Comparison of ENCODE assay signal across 32 cellular contexts in the genomic region with DNA sequence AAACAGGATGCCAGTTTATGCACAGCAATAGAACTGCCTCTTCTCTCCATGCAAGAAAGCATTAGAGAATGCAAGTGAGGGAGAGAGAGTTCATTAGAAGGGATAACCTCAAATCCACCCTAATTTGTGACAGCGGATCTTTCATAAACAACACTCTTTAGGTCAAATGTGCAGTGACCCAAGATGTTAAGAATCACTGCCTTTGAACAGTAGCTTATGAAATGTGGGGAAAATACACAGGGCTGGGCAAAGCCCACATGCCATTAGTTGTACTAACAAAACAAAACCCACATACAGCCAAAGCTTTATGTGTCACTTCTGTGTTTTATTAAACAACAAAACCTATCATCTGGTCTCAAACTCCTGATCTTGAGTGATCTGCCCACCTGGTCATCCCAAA. TPM values are rescaled to one million over a fixed set of nuclear protein-coding genes. Genes with fewer than 3 reads are reported as not detected.
"Had no signal": no experiment of that assay in that cellular context is flagged by ENCODE, and none has a peak within 500 bp of the region (broad histone marks: within the 10 kb centered on the region; RNA-seq: fewer than 3 reads in every experiment).

No MANE protein-coding gene starts in this region.

- H3K4me1 ChIP-seq: ascending aorta, breast epithelium, foreskin keratinocyte, gastrocnemius medialis had no signal

- H3K4me3 ChIP-seq: ascending aorta, breast epithelium, cardiac muscle cell, coronary artery, dorsolateral prefrontal cortex, esophagus muscularis mucosa, gastrocnemius medialis had no signal

- DNase-seq: activated CD4-positive, alpha-beta memory T cell treated with anti-CD3 and anti-CD28 coated beads, Interleukin-2, amount 10 ng/mL, durations not matched to agents 7 days and 5 days; activated CD4-positive, alpha-beta T cell treated with anti-CD3 and anti-CD28 coated beads for 1 hour; activated CD4-positive, alpha-beta T cell treated with anti-CD3 and anti-CD28 coated beads for 4 hours; activated CD4-positive, alpha-beta T cell treated with anti-CD3 and anti-CD28 coated beads, Interleukin-2, amount 10 ng/mL, durations not matched to agents 7 days and 5 days; activated CD4-positive, alpha-beta T cell treated with anti-CD3 and anti-CD28 coated beads, Interleukin-2, amount 50 U/mL, for 4 hours; activated CD8-positive, alpha-beta memory T cell treated with anti-CD3 and anti-CD28 coated beads, Interleukin-2, amount 50 U/mL, for 48 hours; activated gamma-delta T cell; activated naive CD4-positive, alpha-beta T cell; activated naive CD4-positive, alpha-beta T cell treated with anti-CD3 and anti-CD28 coated beads, Interleukin-2, amount 10 ng/mL, durations not matched to agents 7 days and 5 days; activated naive CD8-positive, alpha-beta T cell treated with anti-CD3 and anti-CD28 coated beads, Interleukin-2, amount 10 ng/mL, durations not matched to agents 7 days and 5 days; activated T-cell treated with anti-CD3 and anti-CD28 coated beads for 4 hours; activated T-cell treated with anti-CD3 and anti-CD28 coated beads, Interleukin-2, amount 50 U/mL, for 24 hours; activated T-cell treated with anti-CD3 and anti-CD28 coated beads, Interleukin-2, amount 50 U/mL, for 72 hours; central memory CD4-positive, alpha-beta T cell; dorsolateral prefrontal cortex; effector memory CD4-positive, alpha-beta T cell; endodermal cell; erythroblast; foreskin keratinocyte; gastrocnemius medialis; glutamatergic neuron; T-helper 1 cell; T-helper 17 cell had no signal

- H3K27me3 ChIP-seq: ascending aorta, breast epithelium, esophagus muscularis mucosa, gastrocnemius medialis had no signal

- H3K27ac ChIP-seq: ascending aorta, breast epithelium, cardiac muscle cell, coronary artery, dorsolateral prefrontal cortex, esophagus muscularis mucosa, foreskin keratinocyte, gastrocnemius medialis, VCaP had no signal

- H3K9me3 ChIP-seq: ascending aorta, breast epithelium, esophagus muscularis mucosa, gastrocnemius medialis had no signal

- ATAC-seq: activated naive CD4-positive, alpha-beta T cell treated with anti-CD3 and anti-CD28 coated beads, Interleukin-2, amount 50 U/mL, for 72 hours; activated T-cell treated with anti-CD3 and anti-CD28 coated beads, Interleukin-2, amount 50 U/mL, for 72 hours; foreskin keratinocyte; gastrocnemius medialis; T-helper 17 cell; WTC11 had no signal

- H3K36me3 ChIP-seq: ascending aorta, breast epithelium, cardiac muscle cell, esophagus muscularis mucosa, gastrocnemius medialis had no signal

RNA-seq across cellular contexts. Expression of a gene that starts 36.2 kb away (rescaled TPM):
- total RNA-seq: activated CD4-positive, alpha-beta memory T cell treated with anti-CD3 and anti-CD28 coated beads, Interleukin-2, amount 10 ng/mL, durations not matched to agents 7 days and 5 days; activated naive CD4-positive, alpha-beta T cell treated with anti-CD3 and anti-CD28 coated beads, Interleukin-2, amount 50 U/mL, for 72 hours; activated T-cell treated with anti-CD3 and anti-CD28 coated beads, Interleukin-2, amount 50 U/mL, for 72 hours; ascending aorta; cerebellum; foreskin keratinocyte; gastrocnemius medialis; T-helper 17 cell; WTC11 had no signal
